ENCODE assay signal across 8 cellular contexts in genomic region chr14:23568600-23569310, GRCh38. TPM values are rescaled to one million over a fixed set of nuclear protein-coding genes. Genes with fewer than 3 reads are reported as not detected.
DNase-seq lines count a peak whose midpoint lies in the region; ATAC-seq and TF ChIP-seq lines count a peak whose summit lies in the region.

No MANE protein-coding gene starts in this region.

- H3K27me3 Mint-ChIP-seq in progenitor cell of endocrine pancreas = peaks cover 29% of the 10 kb centered on the region

- peak overlapping the region; percentile 31 for H3K27ac Mint-ChIP-seq in progenitor cell of endocrine pancreas

- peaks cover 15% of the 10 kb centered on the region for H3K4me1 Mint-ChIP-seq in progenitor cell of endocrine pancreas (ENCODE audit: low read depth)

- H3K27ac ChIP-seq in caudate nucleus (ENCODE audit: low read depth, low read length) = peak overlapping the region; percentile 87

- no peaks in the 10 kb centered on the region for H3K9me3 Mint-ChIP-seq in progenitor cell of endocrine pancreas (ENCODE audit: low read depth)

- DNase-seq in activated naive CD4-positive, alpha-beta T cell treated with Interleukin-2 at 50 U/mL for 16 hours = peak; percentile 24
- DNase-seq in activated naive CD4-positive, alpha-beta T cell (lab: John Stamatoyannopoulos, UW) = no peak
- DNase-seq in NOMO-1 treated with dmso at 0.1 percent for 144 hours (lab: John Stamatoyannopoulos, UW; ENCODE audit: unreplicated experiment) (peak; percentile 14), caudate nucleus (lab: John Stamatoyannopoulos, UW) (peak in 13 of 61 donors; percentile 47 to 84 (median 65)), progenitor cell of endocrine pancreas (ENCODE audit: low spot score, unreplicated experiment) (no peak), NCI-H226 (no peak), T-helper 9 cell (no peak)

- no peak for ATAC-seq in GM19035 (IDR thresholded peaks at IDR 0.05; ENCODE audit: unreplicated experiment)

- peak; percentile 52 for TF ChIP-seq CTCF in progenitor cell of endocrine pancreas (IDR thresholded peaks at IDR 0.05; ENCODE audit: unreplicated experiment)

- peak overlapping the region; percentile 100 for H3K4me3 Mint-ChIP-seq in progenitor cell of endocrine pancreas (ENCODE audit: low read depth)

- H3K36me3 Mint-ChIP-seq in progenitor cell of endocrine pancreas (ENCODE audit: insufficient read depth) = peaks cover 4% of the 10 kb centered on the region

RNA-seq across cellular contexts. Expression of gene AP1G2, which starts 1.2 kb away (rescaled TPM):
- 262 and 268 TPM in 2 replicates for total RNA-seq in progenitor cell of endocrine pancreas

RNA-seq across cellular contexts. Expression of gene JPH4, which starts 9.8 kb away (rescaled TPM):
- total RNA-seq in progenitor cell of endocrine pancreas = not detected in 2 replicates

RNA-seq across cellular contexts. Expression of gene THTPA, which starts 12.7 kb away (rescaled TPM):
- 17.3 and 20.6 TPM in 2 replicates for total RNA-seq in progenitor cell of endocrine pancreas

RNA-seq across cellular contexts. Expression of gene ZFHX2, which starts 17.2 kb away (rescaled TPM):
- total RNA-seq in progenitor cell of endocrine pancreas = 13.6 and 16.4 TPM in 2 replicates

Comparison
In these comparisons a context has a peak if more than half of its experiments do, and no peak if none do; other contexts are left out.
1. DNase-seq: peak in activated naive CD4-positive, alpha-beta T cell treated with Interleukin-2 at 50 U/mL for 16 hours (single experiment) and NOMO-1 treated with dmso at 0.1 percent for 144 hours (single experiment); none in activated naive CD4-positive, alpha-beta T cell (0 of 4), progenitor cell of endocrine pancreas (single experiment), NCI-H226 (single experiment) and T-helper 9 cell (single experiment).